Comparison of ENCODE assay signal across 27 cellular contexts in genomic region chr2:119710281-119710680, GRCh38.
"Had no signal": no experiment of that assay in that cellular context is flagged by ENCODE, and none has a peak within 500 bp of the region (broad histone marks: within the 10 kb centered on the region; RNA-seq: fewer than 3 reads in every experiment).

No MANE protein-coding gene starts in this region.

- H3K79me2 ChIP-seq: hepatocyte had no signal

- DNase-seq: activated CD4-positive, alpha-beta T cell treated with anti-CD3 and anti-CD28 coated beads for 36 hours; activated CD4-positive, CD25-positive, alpha-beta regulatory T cell; activated CD8-positive, alpha-beta memory T cell treated with anti-CD3 and anti-CD28 coated beads, Interleukin-2, amount 10 ng/mL, durations not matched to agents 7 days and 5 days; activated CD8-positive, alpha-beta T cell treated with anti-CD3 and anti-CD28 coated beads, Interleukin-2, amount 10 ng/mL, durations not matched to agents 7 days and 5 days; activated naive CD4-positive, alpha-beta T cell treated with Interleukin-2 at 50 U/mL for 16 hours; activated T-cell treated with anti-CD3 and anti-CD28 coated beads, Interleukin-2, amount 50 U/mL, for 48 hours; anterior cingulate cortex; colonic mucosa; effector memory CD4-positive, alpha-beta T cell; left cardiac atrium; left ventricle myocardium superior; mucosa of descending colon; ovary; psoas muscle; sigmoid colon; small intestine; stimulated activated CD4-positive, alpha-beta T cell treated with anti-CD3 and anti-CD28 coated beads, Interleukin-1b, Interleukin-23, amount 100 ng/mL, for 48 hours; stimulated activated CD4-positive, alpha-beta T cell treated with anti-CD3 and anti-CD28 coated beads, Interleukin-4, amount 100 ng/mL, for 4 hours; stimulated activated CD8-positive, alpha-beta memory T cell treated with anti-CD3 and anti-CD28 coated beads, Interleukin-4, amount 100 ng/mL, for 48 hours; stimulated activated naive CD8-positive, alpha-beta T cell treated with anti-CD3 and anti-CD28 coated beads, Interleukin-15, amount 100 ng/mL, for 72 hours; substantia nigra; upper lobe of left lung had no signal

- H3K27ac ChIP-seq: colonic mucosa, gastroesophageal sphincter, hepatocyte, ovary, psoas muscle, sigmoid colon, upper lobe of left lung had no signal

- H3K36me3 ChIP-seq: colonic mucosa, ovary, sigmoid colon, upper lobe of left lung had no signal

- H3K4me2 ChIP-seq: hepatocyte had no signal

- ATAC-seq: activated CD4-positive, alpha-beta T cell treated with anti-CD3 and anti-CD28 coated beads for 36 hours; activated CD8-positive, alpha-beta memory T cell treated with anti-CD3 and anti-CD28 coated beads, Interleukin-2, amount 10 ng/mL, durations not matched to agents 7 days and 5 days; activated CD8-positive, alpha-beta T cell treated with anti-CD3 and anti-CD28 coated beads, Interleukin-2, amount 10 ng/mL, durations not matched to agents 7 days and 5 days; gastroesophageal sphincter; left cardiac atrium; left ventricle myocardium superior; mucosa of descending colon; psoas muscle; stimulated activated memory B cell treated with anti-CD40 and anti-IgM and Interleukin-4, amounts not matched to agents 10 μg/mL and 1 μg/mL and 100 μg/mL, for 72 hours; stimulated activated naive CD8-positive, alpha-beta T cell treated with anti-CD3 and anti-CD28 coated beads, Interleukin-15, amount 100 ng/mL, for 72 hours had no signal

- H2AFZ ChIP-seq: hepatocyte had no signal

- H3K4me1 ChIP-seq: colonic mucosa, gastroesophageal sphincter, upper lobe of left lung had no signal

- H3K9me3 ChIP-seq: colonic mucosa, mucosa of descending colon, ovary, sigmoid colon had no signal

- H3K27me3 ChIP-seq: colonic mucosa, gastroesophageal sphincter, hepatocyte, ovary, sigmoid colon, upper lobe of left lung had no signal

- FAIRE-seq: bronchial epithelial cell, keratinocyte, small intestine had no signal

- H3K4me3 ChIP-seq: colonic mucosa, gastroesophageal sphincter, hepatocyte, mucosa of descending colon, ovary, psoas muscle, sigmoid colon, upper lobe of left lung had no signal
